In genomic region chr22:17576475-17576874, GRCh38 we compare ENCODE assay signal across 12 cellular contexts. TPM values are rescaled to one million over a fixed set of nuclear protein-coding genes. Genes with fewer than 3 reads are reported as not detected.
DNase-seq lines count a peak whose midpoint lies in the region; ATAC-seq and TF ChIP-seq lines count a peak whose summit lies in the region.
"Had no signal": no experiment of that assay in that cellular context is flagged by ENCODE, and none has a peak within 500 bp of the region (broad histone marks: within the 10 kb centered on the region; RNA-seq: fewer than 3 reads in every experiment).

No MANE protein-coding gene starts in this region.

- peak overlapping the region in 1 of 2 experiments; percentile 12 for H3K14ac ChIP-seq in mesenchymal stem cell (ENCODE audit: low read length in 2 of 2)

- H3K4me3 ChIP-seq in HUES48 (ENCODE audit: low read depth, low read length) (no peak overlapping the region), breast epithelium (no peak overlapping the region), mesenchymal stem cell (ENCODE audit: insufficient read depth in 1 of 2, low read depth in 1 of 2, low read length in 2 of 2) (no peak overlapping the region)
- H3K4me3 ChIP-seq: ovary, SJSA1 had no signal

- H4K91ac ChIP-seq in mesenchymal stem cell (ENCODE audit: low read length): no peak overlapping the region

- H3K9me3 ChIP-seq in HUES48 (ENCODE audit: control insufficient read depth, insufficient read depth, low read length) (no peaks in the 10 kb centered on the region), breast epithelium (no peaks in the 10 kb centered on the region), mesenchymal stem cell (ENCODE audit: control insufficient read depth, low read length) (no peaks in the 10 kb centered on the region)
- H3K9me3 ChIP-seq: ovary, SJSA1 had no signal

- H3K23ac ChIP-seq in mesenchymal stem cell (ENCODE audit: low read length in 2 of 2): no peak overlapping the region

- H2AK5ac ChIP-seq in mesenchymal stem cell (ENCODE audit: low read length, severe bottlenecking): no peak overlapping the region

- no peaks in the 10 kb centered on the region for H3K27me3 ChIP-seq in HUES48 (ENCODE audit: control insufficient read depth, insufficient read depth, low read length)
- H3K27me3 ChIP-seq in breast epithelium: no peaks in the 10 kb centered on the region
- peaks cover 4 to 6% of the 10 kb centered on the region in 2 experiments for H3K27me3 ChIP-seq in mesenchymal stem cell (ENCODE audit: control insufficient read depth in 1 of 2, insufficient read depth in 1 of 2, low read length in 2 of 2)
- H3K27me3 ChIP-seq: ovary, SJSA1 had no signal

- H3K4me2 ChIP-seq in mesenchymal stem cell (ENCODE audit: low read length, poor library complexity, severe bottlenecking): no peak overlapping the region

- no peak overlapping the region for H3K4ac ChIP-seq in mesenchymal stem cell (ENCODE audit: low read depth in 1 of 2, low read length in 2 of 2)

- TF ChIP-seq CTCF in breast epithelium (IDR thresholded peaks at IDR 0.05): no peak

- H2BK12ac ChIP-seq in mesenchymal stem cell (ENCODE audit: low read length in 2 of 2): no peak overlapping the region

- WGBS in mesenchymal stem cell: 64% methylated on average over 6 of the region's 6 CpGs

- no peak overlapping the region for H2BK15ac ChIP-seq in mesenchymal stem cell (ENCODE audit: low read depth, poor library complexity, severe bottlenecking)

- DNase-seq in DMS79 (lab: John Stamatoyannopoulos, UW): peak; percentile 18
- DNase-seq in breast epithelium (ENCODE audit: low spot score in 2 of 2): peak in 1 of 2 donors; percentile 69
- DNase-seq in mesenchymal stem cell: peak; percentile 28
- no peak for DNase-seq in dermis blood vessel endothelial cell
- no peak for DNase-seq in NCI-H2196 treated with DMSO at 0.1 percent for 48 hours (lab: John Stamatoyannopoulos, UW; ENCODE audit: unreplicated experiment)
- DNase-seq: activated T-cell treated with anti-CD3 and anti-CD28 coated beads for 4 hours, MM.1S had no signal

- no peaks in the 10 kb centered on the region for H3K36me3 ChIP-seq in HUES48 (ENCODE audit: control insufficient read depth, insufficient read depth, low read length)
- no peaks in the 10 kb centered on the region for H3K36me3 ChIP-seq in breast epithelium
- no peaks in the 10 kb centered on the region for H3K36me3 ChIP-seq in mesenchymal stem cell (ENCODE audit: control insufficient read depth in 1 of 2, insufficient read depth in 2 of 2, low read depth in 1 of 2, low read length in 2 of 2)
- H3K36me3 ChIP-seq: ovary, SJSA1 had no signal

- H3K4me1 ChIP-seq in HUES48 (ENCODE audit: control insufficient read depth, insufficient read depth, low read length) (peaks cover 5% of the 10 kb centered on the region; the same call in 1 of the 2 replicates), breast epithelium (no peaks in the 10 kb centered on the region), mesenchymal stem cell (ENCODE audit: control insufficient read depth, insufficient read depth, low read depth, low read length) (peaks cover 7% of the 10 kb centered on the region)

- TF ChIP-seq POLR2A in breast epithelium (IDR thresholded peaks at IDR 0.05): no peak

- H3K27ac ChIP-seq in HUES48 (ENCODE audit: low read depth, low read length): peak overlapping the region; percentile 11
- H3K27ac ChIP-seq in breast epithelium: peak overlapping the region; percentile 36 to 43
- peak overlapping the region; percentile 41 for H3K27ac ChIP-seq in mesenchymal stem cell (ENCODE audit: low read length, poor library complexity, severe bottlenecking)
- H3K27ac ChIP-seq: ovary, SJSA1 had no signal

- H4K8ac ChIP-seq in mesenchymal stem cell (ENCODE audit: low read length): no peak overlapping the region

- no peak overlapping the region for H3K18ac ChIP-seq in mesenchymal stem cell (ENCODE audit: low read depth in 1 of 2, low read length in 2 of 2)

- ATAC-seq in HG02642 (IDR thresholded peaks at IDR 0.05; ENCODE audit: poor library complexity, unreplicated experiment) (no peak), HG03135 (IDR thresholded peaks at IDR 0.05; ENCODE audit: unreplicated experiment) (no peak)

- peak overlapping the region; percentile 2; the same call in 1 of the 2 replicates for H3K9ac ChIP-seq in HUES48 (ENCODE audit: low read depth, low read length)
- H3K9ac ChIP-seq in mesenchymal stem cell (ENCODE audit: low read length): no peak overlapping the region

- intact Hi-C loops in breast epithelium (cut with DNase I; ENCODE audit: low total_unique reads): no loop called here

- H3K79me1 ChIP-seq in mesenchymal stem cell (replicated peaks; ENCODE audit: low read length, poor library complexity, severe bottlenecking): no peaks in the 10 kb centered on the region

- no peak overlapping the region for H2AFZ ChIP-seq in mesenchymal stem cell (ENCODE audit: low read depth, low read length)

- no peak overlapping the region for H2BK5ac ChIP-seq in mesenchymal stem cell (ENCODE audit: low read depth, low read length, poor library complexity, severe bottlenecking)

- H2BK120ac ChIP-seq in mesenchymal stem cell (ENCODE audit: low read depth, low read length): no peak overlapping the region

RNA-seq across cellular contexts. Expression of gene SLC25A18, which starts 13.2 kb away (rescaled TPM):
- 10 to 100 TPM in 2 of 3 donors, 1 to 10 TPM in 1; 6.6 to 18.7 (median 14.7) TPM for total RNA-seq in breast epithelium
- polyA plus RNA-seq in mesenchymal stem cell (2013, experiment 1 of 2): 0.10 TPM
- 0.07 TPM for polyA plus RNA-seq in mesenchymal stem cell (2013, experiment 2 of 2)
- not detected in 2 replicates for total RNA-seq in dermis blood vessel endothelial cell
- total RNA-seq: SJSA1 had no signal

RNA-seq across cellular contexts. Expression of gene ATP6V1E1, which starts 52.1 kb away (rescaled TPM):
- 100 to 1,000 TPM; 111 to 163 (median 117) TPM for total RNA-seq in breast epithelium
- polyA plus RNA-seq in mesenchymal stem cell (2013, experiment 1 of 2): 206 TPM
- 208 TPM for polyA plus RNA-seq in mesenchymal stem cell (2013, experiment 2 of 2)
- 139 and 140 TPM in 2 replicates for total RNA-seq in dermis blood vessel endothelial cell

Comparison
In these comparisons a context has a peak if more than half of its experiments do, and no peak if none do; other contexts are left out.
1. DNase-seq: peak in DMS79 (single experiment) and mesenchymal stem cell (single experiment); none in dermis blood vessel endothelial cell (single experiment) and NCI-H2196 treated with DMSO at 0.1 percent for 48 hours (single experiment).
2. Peak in every context shown above with its lines, with median percentiles within 50 percentile points of each other: H3K27ac ChIP-seq.